ENCODE assay signal across 26 cellular contexts in the genomic region with DNA sequence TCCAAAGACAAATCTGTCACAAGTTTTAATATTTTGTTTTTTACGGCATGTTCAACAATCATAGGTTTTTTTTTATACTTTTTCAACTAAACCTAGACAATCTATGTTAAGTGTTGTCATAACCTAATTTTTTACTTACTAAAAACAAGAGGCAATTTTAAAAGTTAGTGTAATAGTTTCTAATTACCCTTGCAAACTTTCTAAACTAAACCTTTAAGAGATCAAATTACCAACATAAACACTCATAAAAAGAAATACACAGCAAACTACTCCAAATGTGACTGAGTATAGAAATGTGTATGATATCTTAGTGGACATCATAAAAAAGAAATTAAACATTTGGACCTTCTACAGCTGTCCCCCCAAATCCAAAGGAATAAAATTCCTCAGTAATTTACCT. TPM values are rescaled to one million over a fixed set of nuclear protein-coding genes. Genes with fewer than 3 reads are reported as not detected.
DNase-seq lines count a peak whose midpoint lies in the region; ATAC-seq, FAIRE-seq and TF ChIP-seq lines count a peak whose summit lies in the region.
"Had no signal": no experiment of that assay in that cellular context is flagged by ENCODE, and none has a peak within 500 bp of the region (broad histone marks: within the 10 kb centered on the region; RNA-seq: fewer than 3 reads in every experiment).

No MANE protein-coding gene starts in this region.

- H3K27ac ChIP-seq in HEK293 (ENCODE audit: extremely low read depth, low read depth, low read length) = no peak overlapping the region
- peak overlapping the region; percentile 5 for H3K27ac ChIP-seq in smooth muscle cell (ENCODE audit: low read depth)
- H3K27ac ChIP-seq in hepatocyte = no peak overlapping the region
- H3K27ac ChIP-seq: BLaER1 treated with 17β-estradiol and CSF1 and Interleukin-3, amounts not matched to agents 10 nM and 100 nM; Peyer's patch; SJCRH30 had no signal

- no peak overlapping the region for H3K4me2 ChIP-seq in smooth muscle cell
- no peak overlapping the region for H3K4me2 ChIP-seq in hepatocyte
- H3K4me2 ChIP-seq: BLaER1 treated with 17β-estradiol and CSF1 and Interleukin-3, amounts not matched to agents 10 nM and 100 nM had no signal

- H3F3A ChIP-seq in smooth muscle cell (ENCODE audit: low read depth) = peaks cover 8% of the 10 kb centered on the region

- H3K27ac Mint-ChIP-seq in T-helper 17 cell = peak overlapping the region; percentile 37
- H3K27ac Mint-ChIP-seq: CD4-positive, alpha-beta memory T cell had no signal

- no peak overlapping the region for H3K4me3 ChIP-seq in HEK293 (ENCODE audit: low read depth, low read length)
- H3K4me3 ChIP-seq in smooth muscle cell = no peak overlapping the region
- no peak overlapping the region for H3K4me3 ChIP-seq in hepatocyte
- H3K4me3 ChIP-seq: BLaER1 treated with 17β-estradiol and CSF1 and Interleukin-3, amounts not matched to agents 10 nM and 100 nM; K562; Peyer's patch; SJCRH30 had no signal

- TF ChIP-seq CTCF in HEK293 (tag by site-specific recombination; IDR thresholded peaks at IDR 0.05) = no peak
- no peak for TF ChIP-seq CTCF in smooth muscle cell (IDR thresholded peaks at IDR 0.05; ENCODE audit: borderline replicate concordance, insufficient read depth, poor library complexity, severe bottlenecking)
- no peak for TF ChIP-seq CTCF in hepatocyte (IDR thresholded peaks at IDR 0.05; ENCODE audit: poor library complexity)

- H3K9me3 ChIP-seq in HEK293 (ENCODE audit: control insufficient read depth, insufficient read depth, low read depth, low read length) (no peaks in the 10 kb centered on the region), T-helper 17 cell (ENCODE audit: control insufficient read depth, low read length, poor library complexity, severe bottlenecking) (no peaks in the 10 kb centered on the region), smooth muscle cell (replicated peaks; ENCODE audit: low read depth) (no peaks in the 10 kb centered on the region), hepatocyte (ENCODE audit: low read depth) (no peaks in the 10 kb centered on the region)
- H3K9me3 ChIP-seq: BLaER1 treated with 17β-estradiol and CSF1 and Interleukin-3, amounts not matched to agents 10 nM and 100 nM; Caco-2; Peyer's patch; SJCRH30 had no signal

- H3K36me3 ChIP-seq in HEK293 (ENCODE audit: control insufficient read depth in 2 of 2, insufficient read depth in 1 of 2, low read length in 2 of 2) (peaks cover 6 to 11% of the 10 kb centered on the region in 2 experiments), smooth muscle cell (ENCODE audit: low read depth) (no peaks in the 10 kb centered on the region), hepatocyte (replicated peaks; ENCODE audit: insufficient read depth, low read depth) (no peaks in the 10 kb centered on the region)

- peaks cover 34% of the 10 kb centered on the region for H3K79me2 ChIP-seq in smooth muscle cell (ENCODE audit: low read depth)
- H3K79me2 ChIP-seq in hepatocyte = peaks cover 22% of the 10 kb centered on the region

- H3K36me3 Mint-ChIP-seq in T-helper 17 cell (ENCODE audit: low read depth) = peaks cover 8% of the 10 kb centered on the region

- H3K4me3 Mint-ChIP-seq in T-helper 17 cell = no peak overlapping the region
- H3K4me3 Mint-ChIP-seq: CD4-positive, alpha-beta memory T cell had no signal

- H4K20me1 ChIP-seq in smooth muscle cell (ENCODE audit: low read depth) (peaks cover 42% of the 10 kb centered on the region), hepatocyte (ENCODE audit: insufficient read depth, poor library complexity, severe bottlenecking) (peaks cover 4% of the 10 kb centered on the region)

- H3K9ac ChIP-seq in smooth muscle cell (ENCODE audit: low read depth) = no peak overlapping the region
- H3K9ac ChIP-seq: BLaER1 treated with 17β-estradiol and CSF1 and Interleukin-3, amounts not matched to agents 10 nM and 100 nM had no signal

- CTCF ChIA-PET in HEK293 (lab: Yijun Ruan, JAX) = interaction anchor here (1.0 kb wide), 1 partner anchor 110 kb away, joined by 3 read pairs; no protein-coding TSS in a partner anchor

- H2AFZ ChIP-seq in smooth muscle cell (ENCODE audit: low read depth) (no peak overlapping the region), hepatocyte (no peak overlapping the region)

- H3K27me3 ChIP-seq in smooth muscle cell (ENCODE audit: low read depth) = no peaks in the 10 kb centered on the region
- no peaks in the 10 kb centered on the region for H3K27me3 ChIP-seq in hepatocyte
- H3K27me3 ChIP-seq: BLaER1 treated with 17β-estradiol and CSF1 and Interleukin-3, amounts not matched to agents 10 nM and 100 nM; Peyer's patch; SJCRH30 had no signal

- no peaks in the 10 kb centered on the region for H3K9me2 ChIP-seq in hepatocyte (replicated peaks; ENCODE audit: insufficient read depth)

- FAIRE-seq in frontal cortex (lab: Jason Lieb, UNC) = peak; percentile 78
- FAIRE-seq: GM12891, H1, K562 had no signal

- H3K4me1 ChIP-seq in HEK293 (ENCODE audit: control insufficient read depth, insufficient read depth, low read length) = 0 out of 2 replicates have a peak, but pooled peaks cover 2% of the 10 kb centered on the region
- peaks cover 13% of the 10 kb centered on the region for H3K4me1 ChIP-seq in smooth muscle cell (ENCODE audit: low read depth)
- H3K4me1 ChIP-seq in hepatocyte (ENCODE audit: insufficient read depth) = peaks cover 5% of the 10 kb centered on the region
- H3K4me1 ChIP-seq: Caco-2, Peyer's patch, SJCRH30 had no signal

- no peaks in the 10 kb centered on the region for H3K27me3 Mint-ChIP-seq in T-helper 17 cell
- H3K27me3 Mint-ChIP-seq: CD4-positive, alpha-beta memory T cell had no signal

- DNase-seq in T-helper 17 cell (no peak), frontal cortex (ENCODE audit: low spot score in 2 of 2) (no peak), smooth muscle cell (lab: John Stamatoyannopoulos, UW; ENCODE audit: unreplicated experiment) (no peak), hepatocyte (ENCODE audit: low spot score) (no peak), MV-4-11 (lab: John Stamatoyannopoulos, UW) (no peak)
- DNase-seq in activated CD8-positive, alpha-beta memory T cell treated with anti-CD3 and anti-CD28 coated beads for 24 hours = no peak
- DNase-seq: Caco-2; CD4-positive, alpha-beta memory T cell; DMS 273 treated with DMSO at 0.1 percent for 48 hours; DND-41; MM.1S; NCI-H1092; NCI-H1436; NCI-H187 treated with DMSO at 0.1 percent for 48 hours; NCI-H2107; NCI-H2227 treated with DMSO at 0.1 percent for 48 hours; NCI-H510A; NCI-H774; Peyer's patch; SJCRH30 had no signal

- WGBS in smooth muscle cell (ENCODE audit: low lambda C conversion rate) = 100% methylated on average over 1 of the region's 1 CpG
- 94% methylated on average over 1 of the region's 1 CpG for WGBS in hepatocyte (ENCODE audit: low lambda C conversion rate, missing lambda C conversion rate)

- POLR2A ChIA-PET in HEK293 (lab: Yijun Ruan, JAX) = no interaction called here

- peaks cover 13% of the 10 kb centered on the region for H3K4me1 Mint-ChIP-seq in T-helper 17 cell

- ATAC-seq in T-helper 17 cell (no peak), GM21447 (IDR thresholded peaks at IDR 0.05; ENCODE audit: unreplicated experiment) (no peak)
- ATAC-seq: K562 had no signal

TF ChIP-seq in HEK293, 187 proteins besides CTCF, POLR2A, EP300 and RAD21 (continues in another document):
- TF ChIP-seq, protein P1, sequence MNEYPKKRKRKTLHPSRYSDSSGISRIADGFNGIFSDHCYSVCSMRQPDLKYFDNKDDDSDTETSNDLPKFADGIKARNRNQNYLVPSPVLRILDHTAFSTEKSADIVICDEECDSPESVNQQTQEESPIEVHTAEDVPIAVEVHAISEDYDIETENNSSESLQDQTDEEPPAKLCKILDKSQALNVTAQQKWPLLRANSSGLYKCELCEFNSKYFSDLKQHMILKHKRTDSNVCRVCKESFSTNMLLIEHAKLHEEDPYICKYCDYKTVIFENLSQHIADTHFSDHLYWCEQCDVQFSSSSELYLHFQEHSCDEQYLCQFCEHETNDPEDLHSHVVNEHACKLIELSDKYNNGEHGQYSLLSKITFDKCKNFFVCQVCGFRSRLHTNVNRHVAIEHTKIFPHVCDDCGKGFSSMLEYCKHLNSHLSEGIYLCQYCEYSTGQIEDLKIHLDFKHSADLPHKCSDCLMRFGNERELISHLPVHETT (tag by site-specific recombination; IDR thresholded peaks at IDR 0.05) = 0 out of 2 replicates have a peak, but pooled peaks have one; percentile 25
- TF ChIP-seq ZBTB17 (tag by site-specific recombination; IDR thresholded peaks at IDR 0.05) = peak; percentile 35; the same call in 1 of the 2 replicates
- no peak for TF ChIP-seq ZNF704 (tag by site-specific recombination; IDR thresholded peaks at IDR 0.05)
- TF ChIP-seq TCF7L2 (IDR thresholded peaks at IDR 0.05; ENCODE audit: borderline replicate concordance, low read depth, low read length) = no peak
- TF ChIP-seq ZNF221 (tag by site-specific recombination; IDR thresholded peaks at IDR 0.05; ENCODE audit: borderline replicate concordance) = no peak
- TF ChIP-seq ZNF571 (tag by site-specific recombination; IDR thresholded peaks at IDR 0.05) = no peak
- peak; percentile 53; the same call in 1 of the 2 replicates for TF ChIP-seq BCL6B (tag by site-specific recombination; IDR thresholded peaks at IDR 0.05)
- TF ChIP-seq KLF10 (tag by site-specific recombination; IDR thresholded peaks at IDR 0.05) = no peak

RNA-seq across cellular contexts. Expression of gene ZNF281, which starts 10.0 kb away (rescaled TPM):
- total RNA-seq in T-helper 17 cell (10 to 100 TPM; 21.9 to 28.7 TPM), frontal cortex (48.5 TPM), smooth muscle cell (59.4 and 64.4 TPM in 2 replicates), hepatocyte (20.6 and 26.6 TPM in 2 replicates)
- polyA plus RNA-seq in smooth muscle cell (34.4 and 35.0 TPM in 2 replicates), hepatocyte (17.2 and 19.2 TPM in 2 replicates)
